ENCODE assay signal across 26 cellular contexts in the genomic region with DNA sequence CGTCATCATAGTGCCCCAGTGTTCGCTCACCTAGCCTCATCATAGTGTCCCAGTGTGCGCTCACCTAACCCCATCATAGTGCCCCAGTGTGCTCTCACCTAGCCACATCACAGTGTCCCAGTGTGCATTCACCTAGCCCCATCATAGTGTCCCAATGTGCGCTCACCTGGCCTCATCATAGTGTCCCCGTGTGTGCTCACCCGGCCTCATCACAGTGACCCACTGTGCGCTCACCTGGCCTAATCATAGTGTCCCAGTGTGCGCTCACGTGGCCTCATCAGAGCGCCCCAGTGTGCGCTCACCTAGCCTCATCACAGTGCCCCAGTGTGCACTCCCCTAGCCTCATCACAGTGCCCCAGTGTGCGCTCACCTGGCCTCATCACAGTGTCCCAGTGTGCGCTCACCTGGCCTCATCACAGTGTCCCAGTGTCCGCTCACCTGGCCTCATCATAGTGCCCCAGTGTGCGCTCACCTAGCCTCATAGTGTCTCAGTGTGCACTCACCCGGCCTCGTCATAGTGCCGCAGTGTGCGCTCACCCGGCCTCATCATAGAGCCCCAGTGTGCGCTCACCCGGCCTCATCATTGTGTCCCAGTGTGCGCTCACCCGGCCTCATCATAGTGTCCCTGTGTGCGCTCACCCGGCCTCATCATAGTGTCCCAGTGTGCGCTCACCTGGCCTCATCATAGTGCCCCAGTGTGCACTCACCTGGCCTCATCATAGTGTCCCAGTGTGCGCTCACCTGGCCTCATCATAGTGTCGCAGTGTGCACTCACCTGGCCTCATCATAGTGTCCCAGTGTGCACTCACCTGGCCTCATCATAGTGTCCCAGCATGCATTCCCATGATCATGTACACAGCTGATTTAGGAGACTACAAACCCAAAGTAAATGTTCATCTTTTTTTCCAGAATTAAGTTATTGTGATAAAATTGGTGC.
"Had no signal": no experiment of that assay in that cellular context is flagged by ENCODE, and none has a peak within 500 bp of the region (broad histone marks: within the 10 kb centered on the region; RNA-seq: fewer than 3 reads in every experiment).

No MANE protein-coding gene starts in this region.

- DNase-seq: activated CD8-positive, alpha-beta memory T cell treated with anti-CD3 and anti-CD28 coated beads, Interleukin-2, amount 50 U/mL, for 4 hours; activated gamma-delta T cell treated with Interleukin-2 at 50 U/mL for 16 hours; activated naive CD4-positive, alpha-beta T cell treated with anti-CD3 and anti-CD28 coated beads, Interleukin-2, amount 50 U/mL, for 16 hours; activated naive CD8-positive, alpha-beta T cell treated with anti-CD3 and anti-CD28 coated beads, Interleukin-2, amount 10 ng/mL, durations not matched to agents 7 days and 5 days; anterior cingulate cortex; caudate nucleus; MG63; MV-4-11; NCI-H1105; NCI-H1436; NCI-H1694 treated with DMSO at 0.1 percent for 48 hours; NCI-H2029 treated with DMSO at 0.1 percent for 48 hours; NCI-H345; NCI-H510A; NCI-H526 treated with DMSO at 0.1 percent for 48 hours; NCI-H82; NK-92 treated with Interleukin-12 subunit alpha and Interleukin-12 subunit beta, amount 100 ng/mL, for 24 hours; OCI-M1; Right ventricle myocardium superior; SW 1271 had no signal

- H3K4me1 ChIP-seq: SJCRH30 had no signal

- H3K27me3 Mint-ChIP-seq: activated CD8-positive, alpha-beta T cell treated with anti-CD3 and anti-CD28 coated beads for 36 hours; activated naive CD8-positive, alpha-beta T cell treated with anti-CD3 and anti-CD28 coated beads, Interleukin-2, amount 10 ng/mL, durations not matched to agents 7 days and 5 days had no signal

- H3K27ac Mint-ChIP-seq: activated CD8-positive, alpha-beta T cell treated with anti-CD3 and anti-CD28 coated beads for 36 hours; activated naive CD8-positive, alpha-beta T cell treated with anti-CD3 and anti-CD28 coated beads, Interleukin-2, amount 10 ng/mL, durations not matched to agents 7 days and 5 days; activated T-cell treated with anti-CD3 and anti-CD28 coated beads, Interleukin-2, amount 50 U/mL, for 72 hours; activated T-helper 2 cell treated with anti-CD3 and anti-CD28 coated beads, Interferon-gamma antibody, Interleukin-2, Interleukin-4, amounts not matched to agents 10 μg/mL and 5 μg/mL and 100 μg/mL, durations not matched to agents 14 hours and 24 hours and 36 hours had no signal

- H3K4me3 ChIP-seq: adrenal gland, MG63, SJCRH30 had no signal

- H3K4me2 ChIP-seq: SK-N-SH had no signal

- H3K9ac ChIP-seq: SK-N-SH had no signal

- H3K9me3 ChIP-seq: adrenal gland, MG63, SJCRH30, SK-N-SH had no signal

- H3K4me3 Mint-ChIP-seq: activated CD8-positive, alpha-beta T cell treated with anti-CD3 and anti-CD28 coated beads for 36 hours; activated naive CD8-positive, alpha-beta T cell treated with anti-CD3 and anti-CD28 coated beads, Interleukin-2, amount 10 ng/mL, durations not matched to agents 7 days and 5 days; activated T-cell treated with anti-CD3 and anti-CD28 coated beads, Interleukin-2, amount 50 U/mL, for 72 hours had no signal

- H3K27ac ChIP-seq: SJCRH30 had no signal

- H3K9me3 Mint-ChIP-seq: activated CD8-positive, alpha-beta T cell treated with anti-CD3 and anti-CD28 coated beads for 36 hours; activated naive CD8-positive, alpha-beta T cell treated with anti-CD3 and anti-CD28 coated beads, Interleukin-2, amount 10 ng/mL, durations not matched to agents 7 days and 5 days; activated T-cell treated with anti-CD3 and anti-CD28 coated beads, Interleukin-2, amount 50 U/mL, for 72 hours; activated T-helper 2 cell treated with anti-CD3 and anti-CD28 coated beads, Interferon-gamma antibody, Interleukin-2, Interleukin-4, amounts not matched to agents 10 μg/mL and 5 μg/mL and 100 μg/mL, durations not matched to agents 14 hours and 24 hours and 36 hours had no signal

- H3K27me3 ChIP-seq: adrenal gland, MG63, SJCRH30 had no signal
